8 cellular contexts compared by ENCODE assay signal in genomic region chr4:57163530-57164459, GRCh38. TPM values are rescaled to one million over a fixed set of nuclear protein-coding genes. Genes with fewer than 3 reads are reported as not detected.
DNase-seq lines count a peak whose midpoint lies in the region; ATAC-seq and TF ChIP-seq lines count a peak whose summit lies in the region.

No MANE protein-coding gene starts in this region.

- ATAC-seq in DND-41 (ENCODE audit: insufficient read depth, low read depth), result peak; percentile 86
- peak; percentile 97 for ATAC-seq in GM21825 (IDR thresholded peaks at IDR 0.05; ENCODE audit: unreplicated experiment)
- ATAC-seq in natural killer cell treated with Interleukin-12 subunit alpha and Interleukin-12 subunit beta and Interleukin-15 and Interleukin-18, amount 100 ng/mL, for 72 hours, result peak; percentile 94 to 95

- DNase-seq in DND-41, result peak; percentile 48
- DNase-seq in RKO (ENCODE audit: low spot score), result peak; percentile 85
- peak; percentile 49 for DNase-seq in activated T-helper 9 cell treated with anti-CD3 and anti-CD28 coated beads, Interleukin-2, amount 50 U/mL, for 16 hours (ENCODE audit: low read depth)
- peak; percentile 75 for DNase-seq in fibroblast of the aortic adventitia (ENCODE audit: low read depth)
- DNase-seq in natural killer cell treated with Interleukin-12 subunit alpha and Interleukin-12 subunit beta and Interleukin-15 and Interleukin-18, amount 100 ng/mL, for 72 hours (ENCODE audit: low spot score), result peak; percentile 89
- peak; percentile 13 to 73 (median 46) for DNase-seq in stimulated activated naive CD4-positive, alpha-beta T cell (lab: John Stamatoyannopoulos, UW)

- H3K27ac ChIP-seq in DND-41 (ENCODE audit: low read length) (no peak overlapping the region), KMS-11 (peak overlapping the region; percentile 63)

- H3K9ac ChIP-seq in DND-41 (ENCODE audit: low read depth, low read length) (no peak overlapping the region), KMS-11 (peak overlapping the region; percentile 82)

- H3K9me3 ChIP-seq in DND-41 (ENCODE audit: insufficient read depth, low read length, severe bottlenecking), result no peaks in the 10 kb centered on the region

- H2AFZ ChIP-seq in DND-41 (ENCODE audit: low read depth, low read length) (no peak overlapping the region), KMS-11 (ENCODE audit: low read depth) (peak overlapping the region; percentile 99)

- peak overlapping the region in 1 of 2 donors; percentile 83 for H3K27ac Mint-ChIP-seq in natural killer cell treated with Interleukin-12 subunit alpha and Interleukin-12 subunit beta and Interleukin-15 and Interleukin-18, amount 100 ng/mL, for 72 hours

- TF ChIP-seq CTCF in DND-41 (IDR thresholded peaks at IDR 0.05; ENCODE audit: borderline replicate concordance, extremely low read depth, low read length, poor library complexity, severe bottlenecking) (peak; percentile 65), KMS-11 (conservative IDR thresholded peaks at IDR 0.05; ENCODE audit: low read depth, low read length) (peak; percentile 92), fibroblast of the aortic adventitia (IDR thresholded peaks at IDR 0.05; ENCODE audit: insufficient read depth, low read length) (peak; percentile 96)

- H3K27me3 Mint-ChIP-seq in natural killer cell treated with Interleukin-12 subunit alpha and Interleukin-12 subunit beta and Interleukin-15 and Interleukin-18, amount 100 ng/mL, for 72 hours, result peaks cover 10 to 25% of the 10 kb centered on the region in 2 donors

- no peak overlapping the region for H3K4me2 ChIP-seq in DND-41 (ENCODE audit: insufficient read depth, low read length)
- H3K4me2 ChIP-seq in KMS-11, result peak overlapping the region; percentile 36

- no peaks in the 10 kb centered on the region for H3K9me3 Mint-ChIP-seq in natural killer cell treated with Interleukin-12 subunit alpha and Interleukin-12 subunit beta and Interleukin-15 and Interleukin-18, amount 100 ng/mL, for 72 hours

- H3K79me2 ChIP-seq in DND-41 (ENCODE audit: insufficient read depth, low read length) (no peaks in the 10 kb centered on the region), KMS-11 (ENCODE audit: insufficient read depth, low read depth) (no peaks in the 10 kb centered on the region)

- H3K4me1 ChIP-seq in DND-41 (ENCODE audit: insufficient read depth, low read length) (no peaks in the 10 kb centered on the region), KMS-11 (ENCODE audit: low read depth, poor library complexity, severe bottlenecking) (peaks cover 12% of the 10 kb centered on the region)

- no peaks in the 10 kb centered on the region for H3K36me3 Mint-ChIP-seq in natural killer cell treated with Interleukin-12 subunit alpha and Interleukin-12 subunit beta and Interleukin-15 and Interleukin-18, amount 100 ng/mL, for 72 hours

- peaks cover 16 to 28% of the 10 kb centered on the region in 2 donors for H3K4me1 Mint-ChIP-seq in natural killer cell treated with Interleukin-12 subunit alpha and Interleukin-12 subunit beta and Interleukin-15 and Interleukin-18, amount 100 ng/mL, for 72 hours (ENCODE audit: low read depth in 2 of 2)

- H4K20me1 ChIP-seq in DND-41 (ENCODE audit: insufficient read depth, low read length) (no peaks in the 10 kb centered on the region), KMS-11 (ENCODE audit: insufficient read depth) (no peaks in the 10 kb centered on the region)

- H3K27me3 ChIP-seq in DND-41 (ENCODE audit: insufficient read depth, low read length, poor library complexity) (peaks cover 3% of the 10 kb centered on the region), KMS-11 (ENCODE audit: insufficient read depth, low read depth) (no peaks in the 10 kb centered on the region)

- no peaks in the 10 kb centered on the region for H3K36me3 ChIP-seq in DND-41 (ENCODE audit: insufficient read depth, low read length)
- no peaks in the 10 kb centered on the region for H3K36me3 ChIP-seq in KMS-11 (ENCODE audit: insufficient read depth)

- no peak overlapping the region for H3K4me3 ChIP-seq in DND-41 (ENCODE audit: low read depth in 1 of 2, low read length in 2 of 2)
- H3K4me3 ChIP-seq in KMS-11 (IDR thresholded peaks at IDR 0.05; ENCODE audit: insufficient read depth, low read depth, low read length), result peak overlapping the region; percentile 82
- peak overlapping the region; percentile 91 for H3K4me3 ChIP-seq in fibroblast of the aortic adventitia (ENCODE audit: low read depth, low read length)

- H3K4me3 Mint-ChIP-seq in natural killer cell treated with Interleukin-12 subunit alpha and Interleukin-12 subunit beta and Interleukin-15 and Interleukin-18, amount 100 ng/mL, for 72 hours, result peak overlapping the region; percentile 94

RNA-seq across cellular contexts. Expression of gene IGFBP7, which starts 53.6 kb away (rescaled TPM):
- 263 and 2,449 TPM in 2 replicates for total RNA-seq in fibroblast of the aortic adventitia (ENCODE audit: low replicate concordance)
- 10 to 100 TPM; 11.7 to 82.1 TPM for total RNA-seq in natural killer cell treated with Interleukin-12 subunit alpha and Interleukin-12 subunit beta and Interleukin-15 and Interleukin-18, amount 100 ng/mL, for 72 hours

Comparison
In these comparisons a context has a peak if more than half of its experiments do, and no peak if none do; other contexts are left out.
1. H3K4me3 ChIP-seq: peak in KMS-11 (single experiment) and fibroblast of the aortic adventitia (single experiment); none in DND-41 (0 of 2).
2. Peak in every context shown above with its lines, with median percentiles within 50 percentile points of each other: ATAC-seq, DNase-seq and CTCF ChIP-seq.